ENCODE assay signal across 1 cellular context in genomic region chr3:101833446-101833974, GRCh38.
TF ChIP-seq lines count a peak whose summit lies in the region.

No MANE protein-coding gene starts in this region.

TF ChIP-seq in K562, 482 proteins besides CTCF, POLR2A, EP300 and RAD21:
- TF ChIP-seq CBFA2T3 (IDR thresholded peaks at IDR 0.05): peak; percentile 19; the same call in 1 of the 2 replicates
- peak; percentile 12; the same call in 1 of the 2 replicates for TF ChIP-seq TAL1 (IDR thresholded peaks at IDR 0.05)
- TF ChIP-seq ESRRA (IDR thresholded peaks at IDR 0.05; ENCODE audit: borderline replicate concordance, low read depth): no peak
